In genomic region chr19:4371898-4372629, GRCh38 we compare ENCODE assay signal across 13 cellular contexts. TPM values are rescaled to one million over a fixed set of nuclear protein-coding genes. Genes with fewer than 3 reads are reported as not detected.
DNase-seq lines count a peak whose midpoint lies in the region; ATAC-seq and TF ChIP-seq lines count a peak whose summit lies in the region.
"Had no signal": no experiment of that assay in that cellular context is flagged by ENCODE, and none has a peak within 500 bp of the region (broad histone marks: within the 10 kb centered on the region; RNA-seq: fewer than 3 reads in every experiment).

No MANE protein-coding gene starts in this region.

- H3K36me3 Mint-ChIP-seq in Caco-2 (ENCODE audit: insufficient read depth, unreplicated experiment), result peaks cover 68% of the 10 kb centered on the region
- no peaks in the 10 kb centered on the region for H3K36me3 Mint-ChIP-seq in T-helper 17 cell (ENCODE audit: low read depth)
- no peaks in the 10 kb centered on the region for H3K36me3 Mint-ChIP-seq in immature natural killer cell
- H3K36me3 Mint-ChIP-seq: activated naive CD8-positive, alpha-beta T cell had no signal

- intact Hi-C loops in Caco-2 (cut with micrococcal nuclease; ENCODE audit: unreplicated experiment), result no loop called here

- TF ChIP-seq CTCF in Caco-2 (IDR thresholded peaks at IDR 0.05; ENCODE audit: insufficient read depth in 1 of 2, low read depth in 1 of 2, low read length in 1 of 2, severe bottlenecking in 1 of 2, unreplicated experiment in 1 of 2) (no peak), gastroesophageal sphincter (IDR thresholded peaks at IDR 0.05) (no peak)

- no peak for DNase-seq in Caco-2
- no peak for DNase-seq in T-helper 17 cell
- DNase-seq in immature natural killer cell, result no peak
- DNase-seq in stimulated activated naive CD4-positive, alpha-beta T cell treated with Interleukin-2 at 50 U/mL for 16 hours (lab: John Stamatoyannopoulos, UW), result no peak
- DNase-seq in activated CD4-positive, alpha-beta T cell treated with anti-CD3 and anti-CD28 coated beads, Interleukin-2, amount 50 U/mL, for 1 hour, result no peak
- DNase-seq: activated CD4-positive, alpha-beta T cell treated with anti-CD3 and anti-CD28 coated beads, Interleukin-2, amount 50 U/mL, for 4 hours; Calu3; dermis blood vessel endothelial cell; stimulated activated CD4-positive, alpha-beta T cell treated with anti-CD3 and anti-CD28 coated beads, Interleukin-2, amount 100 ng/mL, for 48 hours had no signal

- H3K9me3 Mint-ChIP-seq in Caco-2 (ENCODE audit: unreplicated experiment) (no peaks in the 10 kb centered on the region), immature natural killer cell (no peaks in the 10 kb centered on the region)

- no TSS peak for BruUV-seq in Caco-2 (replicated peaks; lab: Mats Ljungman, UMichigan)

- no peaks in the 10 kb centered on the region for H3K9me3 ChIP-seq in Caco-2
- no peaks in the 10 kb centered on the region for H3K9me3 ChIP-seq in T-helper 17 cell (ENCODE audit: control insufficient read depth, low read length, poor library complexity, severe bottlenecking)
- H3K9me3 ChIP-seq in gastroesophageal sphincter, result no peaks in the 10 kb centered on the region

- H3K4me3 Mint-ChIP-seq in Caco-2 (ENCODE audit: unreplicated experiment), result no peak overlapping the region
- no peak overlapping the region for H3K4me3 Mint-ChIP-seq in T-helper 17 cell
- H3K4me3 Mint-ChIP-seq in immature natural killer cell, result peak overlapping the region in 1 of 5 donors; percentile 15
- H3K4me3 Mint-ChIP-seq: activated naive CD8-positive, alpha-beta T cell had no signal

- H3K27ac Mint-ChIP-seq in Caco-2 (ENCODE audit: unreplicated experiment), result peak overlapping the region; percentile 70
- peak overlapping the region; percentile 37 for H3K27ac Mint-ChIP-seq in T-helper 17 cell
- H3K27ac Mint-ChIP-seq in immature natural killer cell, result no peak overlapping the region
- H3K27ac Mint-ChIP-seq: activated naive CD8-positive, alpha-beta T cell had no signal

- H3K27me3 ChIP-seq in Caco-2 (replicated peaks; ENCODE audit: control insufficient read depth, insufficient read depth, low read length), result no peaks in the 10 kb centered on the region
- H3K27me3 ChIP-seq in gastroesophageal sphincter, result no peaks in the 10 kb centered on the region

- TF ChIP-seq EP300 in gastroesophageal sphincter (IDR thresholded peaks at IDR 0.05), result no peak

- TF ChIP-seq POLR2A in gastroesophageal sphincter (IDR thresholded peaks at IDR 0.05), result no peak

- 80 to 84% methylated on average over 2 to 4 of the region's 15 CpGs for whole genome bisulfite sequencing in gastroesophageal sphincter (ENCODE audit: low coverage in 1 of 2), 2 donors

- POLR2A ChIA-PET in Caco-2 (lab: Charles Lee), result no interaction called here

- peaks cover 35% of the 10 kb centered on the region for H3K4me1 ChIP-seq in Caco-2
- H3K4me1 ChIP-seq in gastroesophageal sphincter, result peaks cover 10 to 99% (median 94%) of the 10 kb centered on the region in 3 donors

- H3K36me3 ChIP-seq in Caco-2 (ENCODE audit: control insufficient read depth, insufficient read depth, low read length), result peaks cover 2% of the 10 kb centered on the region
- peaks cover 0 to 6% of the 10 kb centered on the region in 2 donors for H3K36me3 ChIP-seq in gastroesophageal sphincter

- peaks cover 17% of the 10 kb centered on the region for H3K4me1 Mint-ChIP-seq in Caco-2 (ENCODE audit: low read depth, unreplicated experiment)
- H3K4me1 Mint-ChIP-seq in T-helper 17 cell, result peaks cover 43% of the 10 kb centered on the region
- peaks cover 62 to 68% of the 10 kb centered on the region in 2 donors for H3K4me1 Mint-ChIP-seq in immature natural killer cell

- CTCF ChIA-PET in Caco-2 (lab: Charles Lee), result no interaction called here

- H3K27ac ChIP-seq in gastroesophageal sphincter (peak overlapping the region in 3 of 4 donors; percentile 87 to 91 (median 87)), skin epidermis (peak overlapping the region in 13 of 21 experiments; percentile 8 to 95 (median 87))

- no peak for ATAC-seq in T-helper 17 cell
- ATAC-seq in gastroesophageal sphincter, result no peak
- no peak for ATAC-seq in GM21360 (IDR thresholded peaks at IDR 0.05; ENCODE audit: unreplicated experiment)

- H3K27me3 Mint-ChIP-seq in Caco-2 (ENCODE audit: insufficient read depth, unreplicated experiment) (no peaks in the 10 kb centered on the region), T-helper 17 cell (no peaks in the 10 kb centered on the region), immature natural killer cell (ENCODE audit: low read depth in 3 of 3) (peaks cover 0 to 7% (median 2%) of the 10 kb centered on the region in 3 donors)
- H3K27me3 Mint-ChIP-seq: activated naive CD8-positive, alpha-beta T cell had no signal

- no peak overlapping the region for H3K4me3 ChIP-seq in Caco-2 (ENCODE audit: low read depth, low read length)
- H3K4me3 ChIP-seq in gastroesophageal sphincter, result no peak overlapping the region
- H3K4me3 ChIP-seq in skin epidermis, result no peak overlapping the region

RNA-seq across cellular contexts. Expression of gene SH3GL1, which starts 28.3 kb away (rescaled TPM):
- total RNA-seq in Caco-2 (2022), result 91.3 and 91.5 TPM in 2 replicates
- 10 to 100 TPM; 51.1 to 56.6 TPM for total RNA-seq in T-helper 17 cell
- 10 to 100 TPM; 48.2 to 67.7 (median 53.0) TPM for total RNA-seq in gastroesophageal sphincter
- 10 to 100 TPM; 13.8 to 24.6 (median 18.4) TPM for polyA plus RNA-seq in immature natural killer cell

RNA-seq across cellular contexts. Expression of gene MPND, which starts 28.7 kb away (rescaled TPM):
- 34.9 and 35.7 TPM in 2 replicates for total RNA-seq in Caco-2 (2022)
- 10 to 100 TPM; 13.0 to 15.1 TPM for total RNA-seq in T-helper 17 cell
- 1 to 10 TPM; 4.7 to 7.5 (median 6.0) TPM for total RNA-seq in gastroesophageal sphincter
- 10 to 100 TPM in 2 of 3 donors, 1 to 10 TPM in 1; 9.0 to 13.4 (median 11.3) TPM for polyA plus RNA-seq in immature natural killer cell

RNA-seq across cellular contexts. Expression of gene CHAF1A, which starts 30.4 kb away (rescaled TPM):
- 53.9 and 63.1 TPM in 2 replicates for total RNA-seq in Caco-2 (2022)
- total RNA-seq in T-helper 17 cell, result 10 to 100 TPM; 25.5 to 33.4 TPM
- 10 to 100 TPM in 1 of 4 donors, 1 to 10 TPM in 3; 2.4 to 11.9 (median 7.4) TPM for total RNA-seq in gastroesophageal sphincter
- polyA plus RNA-seq in immature natural killer cell, result 1 to 10 TPM; 1.5 to 8.5 (median 2.9) TPM

RNA-seq across cellular contexts. Expression of gene STAP2, which starts 33.4 kb away (rescaled TPM):
- total RNA-seq in Caco-2 (2022) (70.7 and 71.6 TPM in 2 replicates), T-helper 17 cell (1 to 10 TPM; 1.9 to 3.3 TPM), gastroesophageal sphincter (1 to 10 TPM in 3 of 4 donors, not detected in 1; 1.4 to 5.6 (median 4.9) TPM)
- polyA plus RNA-seq in immature natural killer cell, result 1 to 10 TPM in 1 of 3 donors, under 1 TPM in 1, not detected in 1; 0.89 to 4.2 TPM

Comparison
In these comparisons a context has a peak if more than half of its experiments do, and no peak if none do; other contexts are left out.
1. H3K27ac Mint-ChIP-seq: peak in Caco-2 (single experiment) and T-helper 17 cell (single experiment); none in immature natural killer cell (0 of 6).